Comparison of ENCODE assay signal across 8 cellular contexts in the genomic region with DNA sequence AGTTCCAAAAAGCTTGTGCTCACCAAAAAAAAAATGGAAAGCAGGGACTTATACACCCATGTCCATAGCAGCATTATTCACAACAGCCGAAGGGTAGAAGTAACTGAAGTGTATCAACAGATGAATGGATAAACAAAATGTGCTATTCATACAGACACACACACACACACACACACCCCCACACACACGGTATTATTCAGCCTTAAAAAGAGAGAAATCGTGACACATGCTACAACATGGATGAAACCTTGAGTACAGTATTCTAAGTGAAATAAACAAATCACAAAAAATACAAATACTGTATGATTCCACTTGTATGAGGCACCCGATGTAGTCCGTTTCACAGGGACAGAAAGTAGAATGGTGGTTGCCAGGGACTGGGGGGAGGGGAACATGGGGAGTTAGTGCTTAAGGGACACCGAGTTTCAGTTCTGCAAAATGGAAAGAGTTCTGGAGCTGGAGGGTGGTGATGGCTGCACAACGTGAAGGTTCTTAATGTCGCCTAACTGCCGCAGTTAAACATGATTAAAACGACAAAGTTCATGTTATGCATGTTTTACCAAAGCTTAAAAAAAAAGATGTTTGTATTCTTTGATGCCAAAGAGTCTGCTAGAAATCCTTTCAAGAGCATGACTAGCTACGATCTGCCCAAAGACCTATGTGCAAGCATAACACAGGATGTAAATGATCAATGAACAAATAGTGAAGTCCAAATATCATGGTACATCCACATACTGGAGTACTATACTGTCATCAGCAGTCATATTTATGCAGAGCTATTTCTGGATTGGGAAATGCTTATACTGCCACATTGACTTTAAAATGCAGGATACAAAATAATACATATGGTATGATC. TPM values are rescaled to one million over a fixed set of nuclear protein-coding genes. Genes with fewer than 3 reads are reported as not detected.
A peak's percentile ranks its signal among the peaks of the same experiment; 100 is the strongest.
DNase-seq lines count a peak whose midpoint lies in the region; ATAC-seq and TF ChIP-seq lines count a peak whose summit lies in the region.

No MANE protein-coding gene starts in this region.

- no peaks in the 10 kb centered on the region; the same call in 1 of the 2 replicates for H4K20me1 ChIP-seq in MM.1S (ENCODE audit: insufficient read depth, low read length)

- no peak overlapping the region for H3K4me3 Mint-ChIP-seq in activated CD4-positive, alpha-beta T cell treated with anti-CD3 and anti-CD28 coated beads, Interleukin-2, amount 10 ng/mL, durations not matched to agents 24 days and 14 days

- H3K9me2 ChIP-seq in MM.1S (replicated peaks; ENCODE audit: insufficient read depth, low read length): no peaks in the 10 kb centered on the region

- H3F3A ChIP-seq in MM.1S (ENCODE audit: insufficient read depth, low read length): peaks cover 25% of the 10 kb centered on the region

- peak overlapping the region; percentile 29; the same call in 1 of the 2 replicates for H3K9ac ChIP-seq in MM.1S (ENCODE audit: low read length)

- H3K36me3 Mint-ChIP-seq in activated CD4-positive, alpha-beta T cell treated with anti-CD3 and anti-CD28 coated beads, Interleukin-2, amount 10 ng/mL, durations not matched to agents 24 days and 14 days (ENCODE audit: low read depth): no peaks in the 10 kb centered on the region

- peak; percentile 81 for ATAC-seq in GM21786 (IDR thresholded peaks at IDR 0.05; ENCODE audit: unreplicated experiment)

- H3K79me2 ChIP-seq in MM.1S (ENCODE audit: low read length): peaks cover 89% of the 10 kb centered on the region

- no peak for TF ChIP-seq CTCF in MM.1S (IDR thresholded peaks at IDR 0.05; ENCODE audit: low read length)

- DNase-seq in Caki2 (ENCODE audit: low read depth) (peak; percentile 78), MM.1S (peak; percentile 75), globus pallidus (ENCODE audit: low spot score) (peak; percentile 43), AG08395 (ENCODE audit: low spot score) (no peak)
- no peak for DNase-seq in activated naive CD4-positive, alpha-beta T cell treated with anti-CD3 and anti-CD28 coated beads, Interleukin-2, amount 50 U/mL, for 16 hours
- DNase-seq in activated CD4-positive, alpha-beta T cell treated with anti-CD3 and anti-CD28 coated beads, Interleukin-2, amount 10 ng/mL, durations not matched to agents 24 days and 14 days: no peak
- DNase-seq in activated naive CD4-positive, alpha-beta T cell (lab: John Stamatoyannopoulos, UW): no peak

- H3K4me1 Mint-ChIP-seq in activated CD4-positive, alpha-beta T cell treated with anti-CD3 and anti-CD28 coated beads, Interleukin-2, amount 10 ng/mL, durations not matched to agents 24 days and 14 days: peaks cover 4% of the 10 kb centered on the region

- H3K4me3 ChIP-seq in MM.1S (ENCODE audit: low read length): peak overlapping the region; percentile 35; the same call in 1 of the 2 replicates

- peak overlapping the region; percentile 46; the same call in 1 of the 2 replicates for H3K27ac ChIP-seq in MM.1S (ENCODE audit: low read length)

- intact Hi-C loops in activated CD4-positive, alpha-beta T cell treated with anti-CD3 and anti-CD28 coated beads, Interleukin-2, amount 10 ng/mL, durations not matched to agents 24 days and 14 days (cut with micrococcal nuclease): no loop called here

- in situ Hi-C loops in Caki2 (cut with HindIII; ENCODE audit: low pct_unique_long_range_greater_than_20kb, low sequenced_read_pairs): no loop called here

- H3K36me3 ChIP-seq in MM.1S (replicated peaks; ENCODE audit: insufficient read depth, low read length): no peaks in the 10 kb centered on the region

- peaks cover 11% of the 10 kb centered on the region for H3K27me3 Mint-ChIP-seq in activated CD4-positive, alpha-beta T cell treated with anti-CD3 and anti-CD28 coated beads, Interleukin-2, amount 10 ng/mL, durations not matched to agents 24 days and 14 days

- H3K4me1 ChIP-seq in MM.1S (ENCODE audit: low read length): peaks cover 47% of the 10 kb centered on the region

- peak overlapping the region; percentile 56 for H3K4me2 ChIP-seq in MM.1S (ENCODE audit: low read depth, low read length)

- no peaks in the 10 kb centered on the region for H3K27me3 ChIP-seq in MM.1S (replicated peaks; ENCODE audit: insufficient read depth, low read length)

- no peak overlapping the region for H3K27ac Mint-ChIP-seq in activated CD4-positive, alpha-beta T cell treated with anti-CD3 and anti-CD28 coated beads, Interleukin-2, amount 10 ng/mL, durations not matched to agents 24 days and 14 days

- no peaks in the 10 kb centered on the region for H3K9me3 Mint-ChIP-seq in activated CD4-positive, alpha-beta T cell treated with anti-CD3 and anti-CD28 coated beads, Interleukin-2, amount 10 ng/mL, durations not matched to agents 24 days and 14 days

- H2AFZ ChIP-seq in MM.1S (ENCODE audit: low read length): 0 out of 2 replicates have a peak overlapping the region, but pooled peaks have one; percentile 24

- H3K9me3 ChIP-seq in MM.1S (replicated peaks; ENCODE audit: insufficient read depth, low read length): no peaks in the 10 kb centered on the region

RNA-seq across cellular contexts. Expression of a gene that starts 7.2 kb away (rescaled TPM):
- total RNA-seq in Caki2 (2014; rRNA removed; shearing (Covaris generic); ENCODE audit: low replicate concordance): 47.7 and 50.5 TPM in 2 replicates
- 4.7 and 5.7 TPM in 2 replicates for total RNA-seq in activated CD4-positive, alpha-beta T cell treated with anti-CD3 and anti-CD28 coated beads, Interleukin-2, amount 10 ng/mL, durations not matched to agents 24 days and 14 days

Comparison
In these comparisons a context has a peak if more than half of its experiments do, and no peak if none do; other contexts are left out.
1. DNase-seq: peak in Caki2 (single experiment), MM.1S (single experiment) and globus pallidus (single experiment); none in activated naive CD4-positive, alpha-beta T cell treated with anti-CD3 and anti-CD28 coated beads, Interleukin-2, amount 50 U/mL, for 16 hours (single experiment), activated CD4-positive, alpha-beta T cell treated with anti-CD3 and anti-CD28 coated beads, Interleukin-2, amount 10 ng/mL, durations not matched to agents 24 days and 14 days (single experiment), activated naive CD4-positive, alpha-beta T cell (0 of 4) and AG08395 (single experiment).